Comparison of ENCODE assay signal across 3 cellular contexts in genomic region chr1:2909797-2910196, GRCh38.
"Had no signal": no experiment of that assay in that cellular context is flagged by ENCODE, and none has a peak within 500 bp of the region (broad histone marks: within the 10 kb centered on the region; RNA-seq: fewer than 3 reads in every experiment).

No MANE protein-coding gene starts in this region.

- ATAC-seq: GM12878 had no signal

- DNase-seq: GDM1, GF-D8 had no signal

- H3K4me3 ChIP-seq: GM12878 had no signal
